9 cellular contexts compared by ENCODE assay signal in genomic region chr7:28626629-28627262, GRCh38.
DNase-seq lines count a peak whose midpoint lies in the region; ATAC-seq, FAIRE-seq and TF ChIP-seq lines count a peak whose summit lies in the region.
"Had no signal": no experiment of that assay in that cellular context is flagged by ENCODE, and none has a peak within 500 bp of the region (broad histone marks: within the 10 kb centered on the region; RNA-seq: fewer than 3 reads in every experiment).

No MANE protein-coding gene starts in this region.

- TF ChIP-seq EP300 in A549 (IDR thresholded peaks at IDR 0.05): no peak

- H3K4me1 ChIP-seq in A549: no peaks in the 10 kb centered on the region
- H3K4me1 ChIP-seq in left ventricle myocardium inferior: peaks cover 76% of the 10 kb centered on the region

- ATAC-seq in A549 (peak in 1 of 2 experiments; percentile 84; a peak in 3 of 6 replicates), WTC11 (peak; percentile 85), HG02763 (IDR thresholded peaks at IDR 0.05; ENCODE audit: unreplicated experiment) (no peak), HG03095 (IDR thresholded peaks at IDR 0.05; ENCODE audit: unreplicated experiment) (no peak)

- H3K27ac ChIP-seq in A549 (no peak overlapping the region), left ventricle myocardium inferior (replicated peaks) (peak overlapping the region; percentile 37)

- no peak overlapping the region for H3K4me3 ChIP-seq in A549
- H3K4me3 ChIP-seq in LNCaP clone FGC (ENCODE audit: low read depth, low read length): no peak overlapping the region
- no peak overlapping the region for H3K4me3 ChIP-seq in left ventricle myocardium inferior

- H3K4me2 ChIP-seq in A549: 0 out of 3 replicates have a peak overlapping the region, but pooled peaks have one; percentile 26

- no peaks in the 10 kb centered on the region for H3K36me3 ChIP-seq in left ventricle myocardium inferior

- TF ChIP-seq RAD21 in A549 (conservative IDR thresholded peaks at IDR 0.05 in 1 of 2, IDR thresholded peaks at IDR 0.05 in 1 of 2): peak; percentile 44 to 50; a peak in 4 of 5 replicates

- no peaks in the 10 kb centered on the region for H3K27me3 Mint-ChIP-seq in WTC11 (ENCODE audit: low read depth)

- peaks cover 20% of the 10 kb centered on the region for H3K4me1 Mint-ChIP-seq in WTC11

- no peak overlapping the region for H3K4me3 Mint-ChIP-seq in WTC11

- intact Hi-C loops in left ventricle myocardium inferior (cut with micrococcal nuclease): loop anchor here (5.0 kb wide), 1 partner anchor 234 kb away; no protein-coding TSS in a partner anchor

- no peaks in the 10 kb centered on the region for H3K9me3 Mint-ChIP-seq in WTC11

- H3K9me3 ChIP-seq in A549 (no peaks in the 10 kb centered on the region), left ventricle myocardium inferior (replicated peaks) (no peaks in the 10 kb centered on the region)

- no peaks in the 10 kb centered on the region for H3K36me3 Mint-ChIP-seq in WTC11

- 17% methylated on average over 7 of the region's 7 CpGs for WGBS in A549 (ENCODE audit: missing lambda C conversion rate)

- H3K27ac Mint-ChIP-seq in WTC11: no peak overlapping the region

- peak; percentile 51 for TF ChIP-seq CTCF in A549 (IDR thresholded peaks at IDR 0.05)
- peak; percentile 56 for TF ChIP-seq CTCF in LNCaP clone FGC (IDR thresholded peaks at IDR 0.05; ENCODE audit: control insufficient read depth, extremely low read depth, insufficient read depth)
- peak; percentile 81 for TF ChIP-seq CTCF in WTC11 (IDR thresholded peaks at IDR 0.05)
- TF ChIP-seq CTCF in left ventricle myocardium inferior (IDR thresholded peaks at IDR 0.05; ENCODE audit: borderline replicate concordance): peak; percentile 78

- DNase-seq in A549 (ENCODE audit: low read depth in 1 of 2, low spot score in 1 of 2) (peak; percentile 28 to 40), ELR (ENCODE audit: low read depth) (peak; percentile 65), LNCaP clone FGC (ENCODE audit: low read depth) (no peak), WTC11 (ENCODE audit: low spot score) (peak; percentile 70), left ventricle myocardium inferior (no peak)
- DNase-seq in stimulated activated CD4-positive, alpha-beta T cell treated with anti-CD3 and anti-CD28 coated beads, Interleukin-2, amount 100 ng/mL, for 24 hours: peak; percentile 23 to 24

- CTCF ChIA-PET in A549 (lab: Yijun Ruan, JAX): interaction anchor here (0.5 to 1.9 kb wide), 10 partner anchors 11 to 328 kb away, joined by 3 to 4 read pairs (median 3); no protein-coding TSS in a partner anchor
- CTCF ChIA-PET in WTC11 (lab: Charles Lee): interaction anchor here (0.5 to 2.8 kb wide), 28 partner anchors 9 to 1431 kb away, joined by 3 to 22 read pairs (median 4); no protein-coding TSS in a partner anchor

- no peak for TF ChIP-seq POLR2A in A549 (IDR thresholded peaks at IDR 0.05; ENCODE audit: low read length)

- POLR2A ChIA-PET in A549 (lab: Yijun Ruan, JAX): no interaction called here
- POLR2A ChIA-PET in WTC11 (lab: Charles Lee): interaction anchor here (0.6 kb wide), 1 partner anchor 268 kb away, joined by 4 read pairs; no protein-coding TSS in a partner anchor

- FAIRE-seq in A549 (lab: Jason Lieb, UNC): no peak
- FAIRE-seq: endometrium had no signal

- no peaks in the 10 kb centered on the region for H3K27me3 ChIP-seq in left ventricle myocardium inferior (ENCODE audit: low read depth)

TF ChIP-seq in A549, 52 proteins besides CTCF, POLR2A, EP300 and RAD21:
- peak; percentile 58; the same call in 2 of the 3 replicates for TF ChIP-seq SMC3 (IDR thresholded peaks at IDR 0.05)
- no peak for TF ChIP-seq NR3C1 (IDR thresholded peaks at IDR 0.05)
- TF ChIP-seq RARB (CRISPR knock-in tag; IDR thresholded peaks at IDR 0.05): no peak
- no peak for TF ChIP-seq EHF (CRISPR knock-in tag; IDR thresholded peaks at IDR 0.05)
- TF ChIP-seq BCL3 (IDR thresholded peaks at IDR 0.05): no peak
- no peak for TF ChIP-seq MAFK (IDR thresholded peaks at IDR 0.05; ENCODE audit: partially characterized antibody)
TF ChIP-seq in A549: peak in this region for 1.

TF ChIP-seq in WTC11, 78 proteins besides CTCF, POLR2A, EP300 and RAD21:
- no peak for TF ChIP-seq CREM (CRISPR knock-in tag; IDR thresholded peaks at IDR 0.05)
- no peak for TF ChIP-seq ETV6 (CRISPR knock-in tag; IDR thresholded peaks at IDR 0.05)
- TF ChIP-seq CREB1 (CRISPR knock-in tag; IDR thresholded peaks at IDR 0.05): no peak
- TF ChIP-seq ATF1 (CRISPR knock-in tag; IDR thresholded peaks at IDR 0.05): no peak
- TF ChIP-seq ZNF396 (CRISPR knock-in tag; IDR thresholded peaks at IDR 0.05; ENCODE audit: borderline replicate concordance): no peak
- no peak for TF ChIP-seq JUN (CRISPR knock-in tag; IDR thresholded peaks at IDR 0.05)
- no peak for TF ChIP-seq ZNF138 (CRISPR knock-in tag; conservative IDR thresholded peaks at IDR 0.05)
- TF ChIP-seq ZNF425 (CRISPR knock-in tag; conservative IDR thresholded peaks at IDR 0.05): no peak

Comparison
In these comparisons a context has a peak if more than half of its experiments do, and no peak if none do; other contexts are left out.
1. DNase-seq: peak in A549 (2 of 2), ELR (single experiment), WTC11 (single experiment) and stimulated activated CD4-positive, alpha-beta T cell treated with anti-CD3 and anti-CD28 coated beads, Interleukin-2, amount 100 ng/mL, for 24 hours (2 of 2); none in LNCaP clone FGC (single experiment) and left ventricle myocardium inferior (single experiment).
2. Of the 8 proteins assayed by ChIP-seq in both WTC11 and A549: peak only in WTC11: none; only in A549: none; in both: CTCF; in neither: 7.
3. Peak in every context shown above with its lines, with median percentiles within 50 percentile points of each other: CTCF ChIP-seq.